18 cellular contexts compared by ENCODE assay signal in genomic region chr7:17206354-17206905, GRCh38.
DNase-seq lines count a peak whose midpoint lies in the region; ATAC-seq, FAIRE-seq and TF ChIP-seq lines count a peak whose summit lies in the region.
"Had no signal": no experiment of that assay in that cellular context is flagged by ENCODE, and none has a peak within 500 bp of the region (broad histone marks: within the 10 kb centered on the region; RNA-seq: fewer than 3 reads in every experiment).

No MANE protein-coding gene starts in this region.

- WGBS in A549 (ENCODE audit: missing lambda C conversion rate) = 5% methylated on average over 3 of the region's 3 CpGs

- H3K9me3 ChIP-seq in A549 = 0 out of 3 replicates have a peak, but pooled peaks cover 3% of the 10 kb centered on the region
- H3K9me3 ChIP-seq in endothelial cell of umbilical vein (replicated peaks; ENCODE audit: control insufficient read depth, insufficient read depth, low read length) = no peaks in the 10 kb centered on the region
- H3K9me3 ChIP-seq: ascending aorta, pancreas, thoracic aorta had no signal

- intact Hi-C loops in endothelial cell of umbilical vein (cut with micrococcal nuclease) = loop anchor here (2.0 kb wide), 1 partner anchor 28 kb away; no protein-coding TSS in a partner anchor

- no TSS peak for BruUV-seq in endothelial cell of umbilical vein (replicated peaks; lab: Mats Ljungman, UMichigan)

- H3K9ac ChIP-seq in endothelial cell of umbilical vein (replicated peaks; ENCODE audit: extremely low read depth, insufficient read depth, low read length) = no peak overlapping the region

- DNase-seq in A549 (ENCODE audit: low read depth in 1 of 2, low spot score in 1 of 2) (peak; percentile 62 to 95), NCI-H69 (lab: John Stamatoyannopoulos, UW) (peak; percentile 58), endothelial cell of umbilical vein (ENCODE audit: low read depth, low spot score) (peak; percentile 3), NCI-H2029 treated with DMSO at 0.1 percent for 48 hours (lab: John Stamatoyannopoulos, UW) (no peak), SK-N-DZ (ENCODE audit: low spot score) (no peak), D721Med (ENCODE audit: insufficient read length, low spot score) (no peak)
- DNase-seq: ACHN; activated CD4-positive, alpha-beta memory T cell treated with anti-CD3 and anti-CD28 coated beads for 36 hours; dorsolateral prefrontal cortex; GOT3; immature natural killer cell; NCI-H2171 treated with DMSO at 0.1 percent for 48 hours; pancreas; stimulated activated CD4-positive, alpha-beta T cell treated with anti-CD3 and anti-CD28 coated beads, Interleukin-12 subunit alpha, Interleukin-12 subunit beta, amount 100 ng/mL, for 4 hours had no signal

- H3K4me1 ChIP-seq in A549 = peaks cover 23% of the 10 kb centered on the region
- peaks cover 15% of the 10 kb centered on the region for H3K4me1 ChIP-seq in endothelial cell of umbilical vein (ENCODE audit: control insufficient read depth, extremely low read depth, insufficient read depth, low read length)
- H3K4me1 ChIP-seq: ascending aorta, pancreas had no signal

- TF ChIP-seq RAD21 in A549 (conservative IDR thresholded peaks at IDR 0.05 in 1 of 2, IDR thresholded peaks at IDR 0.05 in 1 of 2) = peak; percentile 14 to 59; a peak in 3 of 5 replicates

- no peak overlapping the region for H2AFZ ChIP-seq in endothelial cell of umbilical vein (ENCODE audit: low read depth, low read length)

- FAIRE-seq in A549 (lab: Jason Lieb, UNC) = peak; percentile 88
- FAIRE-seq in endothelial cell of umbilical vein (lab: Jason Lieb, UNC) = no peak
- no peak for FAIRE-seq in D721Med (lab: Jason Lieb, UNC)
- FAIRE-seq: pancreas had no signal

- TF ChIP-seq CTCF in A549 (IDR thresholded peaks at IDR 0.05) (no peak), endothelial cell of umbilical vein (IDR thresholded peaks at IDR 0.05; ENCODE audit: extremely low read depth in 1 of 2, insufficient read depth in 1 of 2, low read depth in 1 of 2, low read length in 2 of 2) (no peak), D721Med (IDR thresholded peaks at IDR 0.05; ENCODE audit: insufficient read depth, missing control alignments) (no peak)

- H4K20me1 ChIP-seq in endothelial cell of umbilical vein (replicated peaks; ENCODE audit: control insufficient read depth, extremely low read depth, insufficient read depth, low read length) = no peaks in the 10 kb centered on the region

- H3K9me1 ChIP-seq in endothelial cell of umbilical vein (replicated peaks; ENCODE audit: control insufficient read depth, extremely low read depth, insufficient read depth, low read length) = no peaks in the 10 kb centered on the region

- no peaks in the 10 kb centered on the region for H3K36me3 ChIP-seq in endothelial cell of umbilical vein (ENCODE audit: control insufficient read depth in 2 of 2, extremely low read depth in 1 of 2, insufficient read depth in 2 of 2, low read length in 2 of 2)
- H3K36me3 ChIP-seq: ascending aorta, pancreas, thoracic aorta had no signal

- H3K27ac ChIP-seq in A549 (peak overlapping the region; percentile 65 to 77), endothelial cell of umbilical vein (ENCODE audit: insufficient read depth, low read depth, low read length) (no peak overlapping the region)
- H3K27ac ChIP-seq: ascending aorta, dorsolateral prefrontal cortex, pancreas, thoracic aorta had no signal

- peak; percentile 93 to 94 for ATAC-seq in A549
- peak; percentile 65 for ATAC-seq in GM19463 (IDR thresholded peaks at IDR 0.05; ENCODE audit: unreplicated experiment)
- ATAC-seq in GM21529 (IDR thresholded peaks at IDR 0.05; ENCODE audit: unreplicated experiment) = no peak

- dilution Hi-C loops in endothelial cell of umbilical vein (cut with MboI; ENCODE audit: extremely low pct_ligation_motif_present, low sequenced_read_pairs) = no loop called here

- no peak for TF ChIP-seq POLR2A in A549 (IDR thresholded peaks at IDR 0.05; ENCODE audit: low read length)
- TF ChIP-seq POLR2A in endothelial cell of umbilical vein (IDR thresholded peaks at IDR 0.05; ENCODE audit: low read depth, low read length) = no peak

- no peaks in the 10 kb centered on the region for H3K79me2 ChIP-seq in endothelial cell of umbilical vein (ENCODE audit: control insufficient read depth, insufficient read depth, low read length)

- no peak overlapping the region for H3K4me3 ChIP-seq in A549
- H3K4me3 ChIP-seq in endothelial cell of umbilical vein (replicated peaks in 1 of 3; ENCODE audit: insufficient read depth in 1 of 3, low read depth in 1 of 3, low read length in 3 of 3) = no peak overlapping the region
- H3K4me3 ChIP-seq: ascending aorta, dorsolateral prefrontal cortex, pancreas, thoracic aorta had no signal

- H3K27me3 ChIP-seq in endothelial cell of umbilical vein (ENCODE audit: control insufficient read depth in 2 of 2, insufficient read depth in 2 of 2, low read length in 2 of 2) = no peaks in the 10 kb centered on the region
- H3K27me3 ChIP-seq: ascending aorta, dorsolateral prefrontal cortex, pancreas had no signal

- peak overlapping the region; percentile 47 for H3K4me2 ChIP-seq in A549
- peak overlapping the region; percentile 9 for H3K4me2 ChIP-seq in endothelial cell of umbilical vein (ENCODE audit: insufficient read depth, low read length)

- peak; percentile 85 to 86; a peak in 4 of 5 replicates for TF ChIP-seq EP300 in A549 (IDR thresholded peaks at IDR 0.05)

- POLR2A ChIA-PET in A549 (lab: Yijun Ruan, JAX) = no interaction called here
- POLR2A ChIA-PET in endothelial cell of umbilical vein (lab: Charles Lee) = no interaction called here

- CTCF ChIA-PET in A549 (lab: Yijun Ruan, JAX) = interaction anchor here (0.6 kb wide), 1 partner anchor 132 kb away, joined by 3 read pairs; no protein-coding TSS in a partner anchor
- CTCF ChIA-PET in endothelial cell of umbilical vein (lab: Charles Lee) = interaction anchor here (0.9 kb wide), 1 partner anchor 95 kb away, joined by 3 read pairs; no protein-coding TSS in a partner anchor

TF ChIP-seq in A549, 52 proteins besides CTCF, POLR2A, EP300 and RAD21 (continues in another document):
- TF ChIP-seq BHLHE40 (IDR thresholded peaks at IDR 0.05; ENCODE audit: low read depth, low read length) (no peak), CHD4 (IDR thresholded peaks at IDR 0.05; ENCODE audit: borderline replicate concordance) (no peak), MAFK (IDR thresholded peaks at IDR 0.05; ENCODE audit: partially characterized antibody) (no peak), MAX (IDR thresholded peaks at IDR 0.05) (peak; percentile 69; the same call in 1 of the 2 replicates), PHF8 (IDR thresholded peaks at IDR 0.05; ENCODE audit: borderline replicate concordance, low read depth) (no peak), HES2 (IDR thresholded peaks at IDR 0.05) (peak; percentile 43; the same call in 1 of the 2 replicates), HEYL (CRISPR knock-in tag; IDR thresholded peaks at IDR 0.05) (no peak), ATOH8 (CRISPR knock-in tag; IDR thresholded peaks at IDR 0.05; ENCODE audit: low read depth) (no peak), NR3C1 (IDR thresholded peaks at IDR 0.05) (no peak), TP53 (CRISPR knock-in tag; IDR thresholded peaks at IDR 0.05) (no peak), NFE2L2 (conservative IDR thresholded peaks at IDR 0.05; ENCODE audit: low read length) (no peak), NPAS2 (CRISPR knock-in tag; IDR thresholded peaks at IDR 0.05; ENCODE audit: borderline replicate concordance) (no peak)

TF ChIP-seq in endothelial cell of umbilical vein, 7 proteins besides CTCF, POLR2A, EP300 and RAD21:
- no peak for TF ChIP-seq MYC (IDR thresholded peaks at IDR 0.05; ENCODE audit: low read depth, low read length)
- no peak for TF ChIP-seq EZH2 (IDR thresholded peaks at IDR 0.05; ENCODE audit: borderline replicate concordance, low read depth, low read length, severe bottlenecking)
- TF ChIP-seq GATA2 (IDR thresholded peaks at IDR 0.05; ENCODE audit: insufficient read depth, insufficient read length, low read depth, low read length) = peak; percentile 34

Comparison
In these comparisons a context has a peak if more than half of its experiments do, and no peak if none do; other contexts are left out.
1. DNase-seq: peak in A549 (2 of 2), NCI-H69 (single experiment) and endothelial cell of umbilical vein (single experiment); none in NCI-H2029 treated with DMSO at 0.1 percent for 48 hours (single experiment), SK-N-DZ (single experiment) and D721Med (single experiment).